8 cellular contexts compared by ENCODE assay signal in the genomic region with DNA sequence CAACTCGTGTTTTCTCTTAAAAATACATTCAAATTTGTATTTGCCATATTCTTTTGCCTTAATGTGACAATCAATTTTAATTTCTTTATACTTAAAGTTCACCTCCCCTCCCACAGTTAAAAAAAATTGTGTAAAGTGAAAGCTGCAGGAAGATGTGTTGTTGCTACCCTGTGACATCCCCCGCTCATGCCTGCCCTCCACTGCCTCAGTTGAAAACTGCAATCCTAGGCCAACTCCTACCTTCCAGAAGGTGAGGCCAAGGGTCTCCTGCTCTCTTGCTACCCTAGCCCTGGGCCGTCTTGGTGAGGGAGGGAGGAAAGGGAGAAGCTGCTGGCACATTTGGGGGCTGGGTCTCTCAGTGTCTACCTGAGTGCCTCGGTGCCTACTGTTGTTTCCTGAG. TPM values are rescaled to one million over a fixed set of nuclear protein-coding genes. Genes with fewer than 3 reads are reported as not detected.
DNase-seq lines count a peak whose midpoint lies in the region; ATAC-seq and TF ChIP-seq lines count a peak whose summit lies in the region.

No MANE protein-coding gene starts in this region.

- no peaks in the 10 kb centered on the region for H3K9me3 ChIP-seq in transverse colon

- TF ChIP-seq POLR2A in transverse colon (IDR thresholded peaks at IDR 0.05): no peak

- intact Hi-C loops in transverse colon (cut with DNase I; ENCODE audit: low total_unique reads): no loop called here

- 80 to 89% methylated on average over 2 to 4 of the region's 4 CpGs for WGBS in transverse colon (ENCODE audit: low coverage in 1 of 2), 2 donors

- no peaks in the 10 kb centered on the region for H3K9me3 Mint-ChIP-seq in stimulated activated effector memory CD8-positive, alpha-beta T cell treated with anti-CD3 and anti-CD28 coated beads, Interleukin-12 subunit alpha, Interleukin-12 subunit beta, amount 100 ng/mL, for 72 hours

- DNase-seq in NCI-H82 (lab: John Stamatoyannopoulos, UW) (peak; percentile 2), NCI-H82 treated with DMSO at 0.1 percent for 48 hours (lab: John Stamatoyannopoulos, UW; ENCODE audit: unreplicated experiment) (no peak), fibroblast of villous mesenchyme (ENCODE audit: low read depth) (peak; percentile 10), NCI-H2081 treated with DMSO at 0.1 percent for 48 hours (lab: John Stamatoyannopoulos, UW) (no peak), transverse colon (no peak), COLO668 (lab: John Stamatoyannopoulos, UW; ENCODE audit: unreplicated experiment) (no peak)
- DNase-seq in activated CD4-positive, alpha-beta T cell treated with anti-CD3 and anti-CD28 coated beads, Interleukin-2, amount 50 U/mL, for 48 hours: peak; percentile 62 to 65
- DNase-seq in stimulated activated effector memory CD8-positive, alpha-beta T cell treated with anti-CD3 and anti-CD28 coated beads, Interleukin-12 subunit alpha, Interleukin-12 subunit beta, amount 100 ng/mL, for 72 hours (ENCODE audit: low spot score in 2 of 2): peak in 1 of 2 donors; percentile 56

- ATAC-seq in stimulated activated effector memory CD8-positive, alpha-beta T cell treated with anti-CD3 and anti-CD28 coated beads, Interleukin-12 subunit alpha, Interleukin-12 subunit beta, amount 100 ng/mL, for 72 hours: peak; percentile 65

- no peak overlapping the region for H3K27ac Mint-ChIP-seq in stimulated activated effector memory CD8-positive, alpha-beta T cell treated with anti-CD3 and anti-CD28 coated beads, Interleukin-12 subunit alpha, Interleukin-12 subunit beta, amount 100 ng/mL, for 72 hours

- peaks cover 0 to 4% (median 0%) of the 10 kb centered on the region in 4 donors for H3K4me1 ChIP-seq in transverse colon

- H3K4me3 Mint-ChIP-seq in stimulated activated effector memory CD8-positive, alpha-beta T cell treated with anti-CD3 and anti-CD28 coated beads, Interleukin-12 subunit alpha, Interleukin-12 subunit beta, amount 100 ng/mL, for 72 hours: no peak overlapping the region

- H3K36me3 ChIP-seq in transverse colon: no peaks in the 10 kb centered on the region

- no peaks in the 10 kb centered on the region for H3K27me3 ChIP-seq in transverse colon

- H3K36me3 Mint-ChIP-seq in stimulated activated effector memory CD8-positive, alpha-beta T cell treated with anti-CD3 and anti-CD28 coated beads, Interleukin-12 subunit alpha, Interleukin-12 subunit beta, amount 100 ng/mL, for 72 hours: no peaks in the 10 kb centered on the region

- H3K4me3 ChIP-seq in fibroblast of villous mesenchyme (ENCODE audit: low read depth, low read length) (no peak overlapping the region), transverse colon (no peak overlapping the region)

- H3K4me1 Mint-ChIP-seq in stimulated activated effector memory CD8-positive, alpha-beta T cell treated with anti-CD3 and anti-CD28 coated beads, Interleukin-12 subunit alpha, Interleukin-12 subunit beta, amount 100 ng/mL, for 72 hours: no peaks in the 10 kb centered on the region

- no peak overlapping the region for H3K27ac ChIP-seq in transverse colon

- in situ Hi-C loops in transverse colon (cut with MboI; ENCODE audit: low pct_ligation_motif_present in 1 of 4, low pct_unique_long_range_greater_than_20kb in 1 of 4, low sequenced_read_pairs in 3 of 4): loop anchor here in 1 of 4 donors (25.0 kb wide), 1 partner anchor 147 kb away; no protein-coding TSS in a partner anchor

- peak; percentile 38 for TF ChIP-seq CTCF in fibroblast of villous mesenchyme (IDR thresholded peaks at IDR 0.05; ENCODE audit: insufficient read depth, low read depth, low read length)
- TF ChIP-seq CTCF in transverse colon (IDR thresholded peaks at IDR 0.05): no peak

- no peak for TF ChIP-seq EP300 in transverse colon (IDR thresholded peaks at IDR 0.05; ENCODE audit: low read depth)

RNA-seq across cellular contexts. Expression of gene CMTM7, which starts 57.0 kb away (rescaled TPM):
- 8.2 and 8.4 TPM in 2 replicates for total RNA-seq in fibroblast of villous mesenchyme
- 10 to 100 TPM in 2 of 4 donors, 1 to 10 TPM in 2; 3.4 to 16.0 (median 7.1) TPM for total RNA-seq in transverse colon

Comparison
In these comparisons a context has a peak if more than half of its experiments do, and no peak if none do; other contexts are left out.
1. DNase-seq: peak in NCI-H82 (single experiment), activated CD4-positive, alpha-beta T cell treated with anti-CD3 and anti-CD28 coated beads, Interleukin-2, amount 50 U/mL, for 48 hours (2 of 2) and fibroblast of villous mesenchyme (single experiment); none in NCI-H82 treated with DMSO at 0.1 percent for 48 hours (single experiment), NCI-H2081 treated with DMSO at 0.1 percent for 48 hours (single experiment), transverse colon (single experiment) and COLO668 (single experiment).